33 cellular contexts compared by ENCODE assay signal in the genomic region with DNA sequence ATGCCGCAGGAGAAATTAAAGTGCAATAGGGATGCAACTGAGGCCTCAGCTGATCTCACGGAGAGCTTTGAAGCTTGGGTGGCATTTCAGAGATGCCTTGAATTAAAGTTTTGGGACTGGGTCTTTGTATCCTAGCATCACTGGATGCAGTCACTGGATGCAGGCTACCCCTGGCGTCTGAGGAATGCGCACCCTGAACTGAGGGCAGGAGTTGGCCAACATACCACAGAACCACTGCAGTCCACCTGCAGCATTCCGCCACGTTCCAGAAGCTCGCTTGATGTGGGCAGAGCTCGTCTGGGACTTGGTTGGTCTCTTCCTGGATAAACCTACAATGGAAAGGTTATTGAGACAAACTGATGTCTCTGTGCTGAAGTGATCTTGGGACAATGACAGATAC. TPM values are rescaled to one million over a fixed set of nuclear protein-coding genes. Genes with fewer than 3 reads are reported as not detected.
"Had no signal": no experiment of that assay in that cellular context is flagged by ENCODE, and none has a peak within 500 bp of the region (broad histone marks: within the 10 kb centered on the region; RNA-seq: fewer than 3 reads in every experiment).

No MANE protein-coding gene starts in this region.

- H3K27me3 ChIP-seq: colonic mucosa, foreskin keratinocyte had no signal

- H3K4me3 Mint-ChIP-seq: dendritic cell treated with granulocyte-macrophage colony-stimulating factor and Interleukin-4, amounts not matched to agents 40 ng/mL and 50 ng/mL, for 4 days; effector memory CD8-positive, alpha-beta T cell; endodermal cell had no signal

- H3K4me1 ChIP-seq: colonic mucosa, esophagus squamous epithelium, foreskin keratinocyte, gastroesophageal sphincter had no signal

- H3K36me3 ChIP-seq: colonic mucosa, esophagus muscularis mucosa, esophagus squamous epithelium, gastrocnemius medialis, gastroesophageal sphincter had no signal

- FAIRE-seq: colon, endometrium, endothelial cell of umbilical vein, frontal cortex had no signal

- H3K9me3 ChIP-seq: colonic mucosa, esophagus muscularis mucosa, esophagus squamous epithelium, gastrocnemius medialis, gastroesophageal sphincter had no signal

- DNase-seq: colonic mucosa; cortex of kidney; dermis blood vessel endothelial cell; dorsolateral prefrontal cortex; effector CD4-positive, alpha-beta T cell; effector CD8-positive, alpha-beta T cell; effector memory CD4-positive, alpha-beta T cell; effector memory CD8-positive, alpha-beta T cell; endodermal cell; erythroblast; esophagus squamous epithelium; foreskin fibroblast; foreskin keratinocyte; foreskin melanocyte; gastrocnemius medialis; glutamatergic neuron; head of caudate nucleus had no signal

- H3K27ac ChIP-seq: colonic mucosa, coronary artery, dorsolateral prefrontal cortex, epithelial cell of prostate, esophagus muscularis mucosa, esophagus squamous epithelium, foreskin keratinocyte, gastrocnemius medialis, gastroesophageal sphincter had no signal

- H3K9me3 Mint-ChIP-seq: dendritic cell treated with granulocyte-macrophage colony-stimulating factor and Interleukin-4, amounts not matched to agents 40 ng/mL and 50 ng/mL, for 4 days; effector memory CD8-positive, alpha-beta T cell; endodermal cell had no signal

- ATAC-seq: effector memory CD8-positive, alpha-beta T cell; esophagus mucosa; foreskin keratinocyte; gastrocnemius medialis; gastroesophageal sphincter had no signal

- H3K27ac Mint-ChIP-seq: dendritic cell treated with granulocyte-macrophage colony-stimulating factor and Interleukin-4, amounts not matched to agents 40 ng/mL and 50 ng/mL, for 4 days; effector memory CD8-positive, alpha-beta T cell; endodermal cell had no signal

- H3K27me3 Mint-ChIP-seq: dendritic cell treated with granulocyte-macrophage colony-stimulating factor and Interleukin-4, amounts not matched to agents 40 ng/mL and 50 ng/mL, for 4 days; effector memory CD8-positive, alpha-beta T cell had no signal

- H3K4me3 ChIP-seq: colonic mucosa, coronary artery, dorsolateral prefrontal cortex, esophagus muscularis mucosa, esophagus squamous epithelium, gastrocnemius medialis, gastroesophageal sphincter had no signal

RNA-seq across cellular contexts. Expression of a gene that starts 34.1 kb away (rescaled TPM):
- total RNA-seq: chondrocyte, dermis blood vessel endothelial cell, dermis microvascular lymphatic vessel endothelial cell, endothelial cell of umbilical vein, esophagus mucosa, esophagus muscularis mucosa, fibroblast of lung, fibroblast of villous mesenchyme, foreskin keratinocyte, gastrocnemius medialis, glomerular endothelial cell had no signal
- polyA plus RNA-seq: endothelial cell of umbilical vein, esophagus, fibroblast of lung, foreskin keratinocyte had no signal
